In the genomic region with DNA sequence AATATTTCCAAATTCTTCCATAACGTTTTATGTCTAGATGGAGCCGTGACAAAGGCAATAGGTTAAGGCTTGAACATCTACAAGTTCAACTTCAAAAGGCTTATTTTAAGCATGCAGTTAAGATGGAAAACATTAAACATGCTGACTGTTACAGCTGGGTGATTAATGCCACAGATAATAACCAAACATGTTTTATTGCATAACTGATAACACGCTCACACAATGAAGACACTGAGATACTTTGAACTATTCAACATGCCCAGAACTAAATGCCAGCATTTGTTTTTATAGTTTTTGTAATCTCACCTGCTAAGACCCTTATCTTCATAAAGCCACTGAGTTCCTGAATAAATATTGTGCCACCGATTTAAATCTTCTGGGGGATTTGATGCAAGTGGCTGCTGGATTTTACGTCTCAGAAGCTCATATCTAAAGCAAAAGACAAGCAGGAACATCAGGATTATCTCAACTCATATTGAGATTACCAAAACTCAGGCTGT, we compare ENCODE assay signal across 32 cellular contexts.
"Had no signal": no experiment of that assay in that cellular context is flagged by ENCODE, and none has a peak within 500 bp of the region (broad histone marks: within the 10 kb centered on the region; RNA-seq: fewer than 3 reads in every experiment).

No MANE protein-coding gene starts in this region.

- H3K27ac ChIP-seq: body of pancreas, esophagus muscularis mucosa, foreskin keratinocyte, gastrocnemius medialis, heart left ventricle, WERI-Rb-1 had no signal

- ATAC-seq: activated CD4-positive, CD25-positive, alpha-beta regulatory T cell treated with anti-CD3 and anti-CD28 coated beads, Interleukin-2, amount 50 U/mL, for 24 hours; activated CD8-positive, alpha-beta T cell treated with anti-CD3 and anti-CD28 coated beads for 36 hours; activated T-cell treated with anti-CD3 and anti-CD28 coated beads, Interleukin-2, amount 50 U/mL, for 4 hours; activated T-helper 17 cell treated with anti-CD3 and anti-CD28 coated beads, Interleukin-2, amount 50 U/mL, for 72 hours; body of pancreas; effector memory CD8-positive, alpha-beta T cell; foreskin keratinocyte; gastrocnemius medialis; heart left ventricle; T-helper 17 cell had no signal

- H3K36me3 Mint-ChIP-seq: activated naive CD8-positive, alpha-beta T cell had no signal

- H3K4me1 ChIP-seq: esophagus muscularis mucosa, foreskin keratinocyte, gastrocnemius medialis, heart left ventricle had no signal

- H3K9me3 ChIP-seq: body of pancreas, esophagus muscularis mucosa, gastrocnemius medialis had no signal

- H3K27me3 Mint-ChIP-seq: activated B cell treated with CpG ODN at 0.5 μM for 24 hours; activated CD8-positive, alpha-beta T cell treated with anti-CD3 and anti-CD28 coated beads for 36 hours; activated naive CD8-positive, alpha-beta T cell; activated T-helper 17 cell treated with anti-CD3 and anti-CD28 coated beads, Interleukin-2, amount 50 U/mL, for 72 hours; effector memory CD8-positive, alpha-beta T cell; T-helper 17 cell had no signal

- H3K27ac Mint-ChIP-seq: activated B cell treated with CpG ODN at 0.5 μM for 24 hours; activated CD8-positive, alpha-beta T cell treated with anti-CD3 and anti-CD28 coated beads for 36 hours; activated naive CD8-positive, alpha-beta T cell; activated T-helper 17 cell treated with anti-CD3 and anti-CD28 coated beads, Interleukin-2, amount 50 U/mL, for 72 hours; effector memory CD8-positive, alpha-beta T cell; T-helper 17 cell; T-helper 2 cell treated with Interferon-gamma antibody and Interleukin-4, amounts not matched to agents 5 μg/mL and 100 μg/mL, for 36 hours had no signal

- H3K4me1 Mint-ChIP-seq: activated B cell treated with CpG ODN at 0.5 μM for 24 hours; activated T-helper 17 cell treated with anti-CD3 and anti-CD28 coated beads, Interleukin-2, amount 50 U/mL, for 72 hours; T-helper 17 cell had no signal

- H3K36me3 ChIP-seq: esophagus muscularis mucosa, gastrocnemius medialis, heart left ventricle, WERI-Rb-1 had no signal

- DNase-seq: activated B cell treated with CpG ODN at 0.5 μM for 24 hours; activated CD4-positive, alpha-beta T cell treated with anti-CD3 and anti-CD28 coated beads for 48 hours; activated CD4-positive, alpha-beta T cell treated with anti-CD3 and anti-CD28 coated beads, Interleukin-2, amount 50 U/mL, for 1 hour; activated CD4-positive, alpha-beta T cell treated with anti-CD3 and anti-CD28 coated beads, Interleukin-2, amount 50 U/mL, for 48 hours; activated CD8-positive, alpha-beta memory T cell treated with anti-CD3 and anti-CD28 coated beads for 24 hours; activated CD8-positive, alpha-beta T cell treated with anti-CD3 and anti-CD28 coated beads for 36 hours; activated effector memory CD4-positive, alpha-beta T cell treated with Interleukin-2 at 50 U/mL for 16 hours; activated gamma-delta T cell treated with Interleukin-2 at 50 U/mL for 16 hours; activated naive CD4-positive, alpha-beta T cell treated with anti-CD3 and anti-CD28 coated beads, Interleukin-2, amount 50 U/mL, for 16 hours; activated naive CD4-positive, alpha-beta T cell treated with Interleukin-2 at 50 U/mL for 16 hours; activated T-cell treated with anti-CD3 and anti-CD28 coated beads, Interleukin-2, amount 50 U/mL, for 4 hours; amygdala; aorta; body of pancreas; caudate nucleus; cortex of kidney; dermis blood vessel endothelial cell; effector CD4-positive, alpha-beta T cell; effector memory CD8-positive, alpha-beta T cell; erythroblast; gastrocnemius medialis; glutamatergic neuron; heart left ventricle; T-helper 17 cell; T1000; WERI-Rb-1 had no signal

- H3K27me3 ChIP-seq: body of pancreas, esophagus muscularis mucosa, foreskin keratinocyte, gastrocnemius medialis, heart left ventricle had no signal

- H3K4me3 ChIP-seq: body of pancreas, esophagus muscularis mucosa, gastrocnemius medialis, heart left ventricle had no signal

- H3K9me3 Mint-ChIP-seq: activated B cell treated with CpG ODN at 0.5 μM for 24 hours; T-helper 2 cell treated with Interferon-gamma antibody and Interleukin-4, amounts not matched to agents 5 μg/mL and 100 μg/mL, for 36 hours had no signal

- H3K4me3 Mint-ChIP-seq: activated B cell treated with CpG ODN at 0.5 μM for 24 hours; activated CD8-positive, alpha-beta T cell treated with anti-CD3 and anti-CD28 coated beads for 36 hours; activated naive CD8-positive, alpha-beta T cell; activated T-cell treated with anti-CD3 and anti-CD28 coated beads, Interleukin-2, amount 50 U/mL, for 4 hours; activated T-helper 17 cell treated with anti-CD3 and anti-CD28 coated beads, Interleukin-2, amount 50 U/mL, for 72 hours; effector memory CD8-positive, alpha-beta T cell; T-helper 17 cell; T-helper 2 cell treated with Interferon-gamma antibody and Interleukin-4, amounts not matched to agents 5 μg/mL and 100 μg/mL, for 36 hours had no signal
